23 cellular contexts compared by ENCODE assay signal in the genomic region with DNA sequence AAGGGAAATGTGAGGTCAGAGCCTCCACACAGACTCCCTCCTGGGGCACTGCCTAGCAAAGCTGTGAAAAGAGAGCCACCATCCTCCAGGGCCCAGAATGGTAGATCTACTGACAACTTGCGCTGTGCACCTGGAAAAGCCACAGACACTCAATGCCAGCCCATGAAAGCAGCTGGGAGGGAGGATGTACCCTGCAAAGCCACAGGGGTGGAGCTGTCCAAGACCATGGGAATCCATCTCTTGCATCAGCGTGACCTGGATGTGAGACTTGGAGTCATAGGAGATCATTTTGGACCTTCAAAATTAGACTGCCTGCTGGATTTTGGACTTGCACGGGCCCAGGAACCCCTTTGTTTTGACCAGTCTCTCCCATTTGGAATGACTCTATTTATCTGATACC.
"Had no signal": no experiment of that assay in that cellular context is flagged by ENCODE, and none has a peak within 500 bp of the region (broad histone marks: within the 10 kb centered on the region; RNA-seq: fewer than 3 reads in every experiment).

No MANE protein-coding gene starts in this region.

- H3K27me3 ChIP-seq: colonic mucosa, dorsolateral prefrontal cortex, esophagus muscularis mucosa, esophagus squamous epithelium, foreskin keratinocyte, gastrocnemius medialis, gastroesophageal sphincter, heart left ventricle, heart right ventricle had no signal

- H3K36me3 ChIP-seq: colonic mucosa, esophagus squamous epithelium, gastrocnemius medialis, gastroesophageal sphincter, heart left ventricle, heart right ventricle had no signal

- H3K4me1 ChIP-seq: colonic mucosa had no signal

- H3K27ac ChIP-seq: colonic mucosa, coronary artery, dorsolateral prefrontal cortex, esophagus muscularis mucosa, esophagus squamous epithelium, gastrocnemius medialis, gastroesophageal sphincter, heart left ventricle, heart right ventricle had no signal

- ATAC-seq: effector memory CD8-positive, alpha-beta T cell; esophagus mucosa; foreskin keratinocyte; gastrocnemius medialis; gastroesophageal sphincter; heart left ventricle; heart right ventricle had no signal

- H3K4me3 ChIP-seq: colonic mucosa, coronary artery, dorsolateral prefrontal cortex, esophagus muscularis mucosa, esophagus squamous epithelium, gastrocnemius medialis, gastroesophageal sphincter, heart left ventricle, heart right ventricle had no signal

- DNase-seq: colonic mucosa; cortex of kidney; dermis blood vessel endothelial cell; dorsolateral prefrontal cortex; effector CD4-positive, alpha-beta T cell; effector CD8-positive, alpha-beta T cell; effector memory CD4-positive, alpha-beta T cell; effector memory CD8-positive, alpha-beta T cell; endodermal cell; erythroblast; esophagus squamous epithelium; foreskin fibroblast; foreskin keratinocyte; foreskin melanocyte; gastrocnemius medialis; glutamatergic neuron; head of caudate nucleus; heart left ventricle; heart right ventricle had no signal

- H3K9me3 ChIP-seq: colonic mucosa, esophagus muscularis mucosa, esophagus squamous epithelium, gastrocnemius medialis, gastroesophageal sphincter, heart left ventricle had no signal
